Comparison of ENCODE assay signal across 8 cellular contexts in genomic region chr2:223837290-223838061, GRCh38. TPM values are rescaled to one million over a fixed set of nuclear protein-coding genes. Genes with fewer than 3 reads are reported as not detected.
DNase-seq lines count a peak whose midpoint lies in the region; ATAC-seq and TF ChIP-seq lines count a peak whose summit lies in the region.

Gene AP1S3 (minus strand): TSS chr2:223837582. CDS start chr2:223837450, 132 bp downstream.

- no peaks in the 10 kb centered on the region for H3K36me3 Mint-ChIP-seq in neural progenitor cell

- no peak within 1 kb of the TSS for H3K18ac ChIP-seq in IMR-90 (ENCODE audit: low read depth, low read length)

- H2BK120ac ChIP-seq in IMR-90 (ENCODE audit: low read depth, low read length) = no peak within 1 kb of the TSS

- H3K4me1 Mint-ChIP-seq in neural progenitor cell = peaks cover 23% of the 10 kb centered on the region

- H3K36me3 ChIP-seq in IMR-90 (ENCODE audit: control insufficient read depth, insufficient read depth, low read length) (no peaks in the 10 kb centered on the region), Peyer's patch (no peaks in the 10 kb centered on the region), neural progenitor cell (no peaks in the 10 kb centered on the region), subcutaneous abdominal adipose tissue (ENCODE audit: control insufficient read depth in 5 of 5, insufficient read depth in 5 of 5, low read length in 5 of 5) (no peaks in the 10 kb centered on the region)

- CTCF ChIA-PET in IMR-90 (lab: Yijun Ruan, JAX) = no interaction called here

- no peaks in the 10 kb centered on the region for H3K9me1 ChIP-seq in IMR-90 (ENCODE audit: insufficient read depth, low read length)

- 6% methylated on average over 29 of the region's 82 CpGs; no CpG with 5 or more reads in 1 of the 2 experiments for WGBS in IMR-90 (ENCODE audit: extremely low coverage in 2 of 2, insufficient read length in 1 of 2), 2 experiments

- TF ChIP-seq POLR2A in IMR-90 (IDR thresholded peaks at IDR 0.05; ENCODE audit: low read depth, low read length) = no peak
- peak; percentile 22 to 76 for TF ChIP-seq POLR2A in Peyer's patch (IDR thresholded peaks at IDR 0.05)

- peak within 1 kb of the TSS; percentile 28; the same call in 1 of the 2 replicates for H3K9ac ChIP-seq in IMR-90 (ENCODE audit: low read depth, low read length)
- H3K9ac ChIP-seq in neural progenitor cell = no peak within 1 kb of the TSS
- H3K9ac ChIP-seq in subcutaneous abdominal adipose tissue (ENCODE audit: low read length in 5 of 5) = peak within 1 kb of the TSS in 2 of 5 donors; percentile 64 to 71

- TF ChIP-seq RAD21 in IMR-90 (IDR thresholded peaks at IDR 0.05; ENCODE audit: low read length) = peak; percentile 3; the same call in 1 of the 2 replicates

- BruUV-seq in IMR-90 (replicated peaks; lab: Mats Ljungman, UMichigan) = no TSS peak

- peak within 1 kb of the TSS; percentile 96 for H2AFZ ChIP-seq in IMR-90 (replicated peaks; ENCODE audit: low read length, poor library complexity)
- peak within 1 kb of the TSS; percentile 98 for H2AFZ ChIP-seq in neural progenitor cell (replicated peaks)

- no peak within 1 kb of the TSS for H4K8ac ChIP-seq in IMR-90 (ENCODE audit: low read depth in 2 of 2, low read length in 2 of 2)

- no peak within 1 kb of the TSS for H2AK5ac ChIP-seq in IMR-90 (ENCODE audit: low read depth, low read length)

- no peak within 1 kb of the TSS; the same call in 1 of the 2 replicates for H3K23ac ChIP-seq in IMR-90 (ENCODE audit: low read depth, low read length)

- no peaks in the 10 kb centered on the region for H3K9me3 Mint-ChIP-seq in neural progenitor cell

- H3K4me1 ChIP-seq in IMR-90 (ENCODE audit: control insufficient read depth, insufficient read depth, low read length) = peaks cover 3% of the 10 kb centered on the region; the same call in 1 of the 2 replicates
- peaks cover 0 to 11% (median 1%) of the 10 kb centered on the region in 4 donors for H3K4me1 ChIP-seq in Peyer's patch
- peaks cover 8% of the 10 kb centered on the region for H3K4me1 ChIP-seq in neural progenitor cell
- peaks cover 2 to 22% (median 11%) of the 10 kb centered on the region in 5 donors for H3K4me1 ChIP-seq in subcutaneous abdominal adipose tissue (ENCODE audit: control insufficient read depth in 5 of 5, insufficient read depth in 5 of 5, low read length in 5 of 5)

- no peak within 1 kb of the TSS for H4K91ac ChIP-seq in IMR-90 (ENCODE audit: insufficient read depth, low read depth, low read length)

- in situ Hi-C loops in IMR-90 (cut with MboI; ENCODE audit: low sequenced_read_pairs) = no loop called here

- no peak within 1 kb of the TSS for H3K27ac Mint-ChIP-seq in neural progenitor cell

- no peak within 1 kb of the TSS for H3K14ac ChIP-seq in IMR-90 (replicated peaks; ENCODE audit: low read depth, low read length)

- H4K5ac ChIP-seq in IMR-90 (ENCODE audit: low read depth, low read length) = no peak within 1 kb of the TSS

- H3K4me3 Mint-ChIP-seq in neural progenitor cell = peak within 1 kb of the TSS; percentile 94

- no peaks in the 10 kb centered on the region for H3K79me2 ChIP-seq in neural progenitor cell (ENCODE audit: low read depth)

- TF ChIP-seq CTCF in IMR-90 (conservative IDR thresholded peaks at IDR 0.05; ENCODE audit: low read depth, low read length) = 0 out of 2 replicates have a peak, but pooled peaks have one; percentile 8
- peak in 3 of 6 experiments; percentile 13 to 37 (median 32) for TF ChIP-seq CTCF in Peyer's patch (IDR thresholded peaks at IDR 0.05)
- TF ChIP-seq CTCF in fibroblast of the aortic adventitia (IDR thresholded peaks at IDR 0.05; ENCODE audit: insufficient read depth, low read length) = no peak
- peak; percentile 19 for TF ChIP-seq CTCF in neural progenitor cell (IDR thresholded peaks at IDR 0.05)

- H3F3A ChIP-seq in neural progenitor cell (ENCODE audit: low read depth) = peaks cover 10% of the 10 kb centered on the region

- H3K4me3 ChIP-seq in IMR-90 (ENCODE audit: insufficient read depth, low read depth, low read length) (peak within 1 kb of the TSS; percentile 75), Peyer's patch (peak within 1 kb of the TSS; percentile 69 to 95 (median 80)), fibroblast of the aortic adventitia (ENCODE audit: low read depth, low read length) (peak within 1 kb of the TSS; percentile 76), neural progenitor cell (peak within 1 kb of the TSS; percentile 86), subcutaneous abdominal adipose tissue (ENCODE audit: low read depth in 1 of 5, low read length in 5 of 5) (peak within 1 kb of the TSS; percentile 51 to 85 (median 70))

- H2BK5ac ChIP-seq in IMR-90 (ENCODE audit: low read depth, low read length, poor library complexity, severe bottlenecking) = no peak within 1 kb of the TSS

- no peak within 1 kb of the TSS for H3K4ac ChIP-seq in IMR-90 (ENCODE audit: low read depth, low read length)

- H2BK20ac ChIP-seq in IMR-90 (ENCODE audit: low read depth, low read length) = no peak within 1 kb of the TSS

- dilution Hi-C loops in IMR-90 (cut with HindIII; ENCODE audit: low sequenced_read_pairs, unreplicated experiment) = no loop called here

- ATAC-seq in GM21528 (IDR thresholded peaks at IDR 0.05; ENCODE audit: low FRiP score, unreplicated experiment) = peak; percentile 66
- ATAC-seq in IMR-90 (ENCODE audit: low read depth) = peak; percentile 95

- H4K20me1 ChIP-seq in IMR-90 (ENCODE audit: insufficient read depth, low read length) (peaks cover 3% of the 10 kb centered on the region; the same call in 1 of the 2 replicates), neural progenitor cell (ENCODE audit: low read depth) (no peaks in the 10 kb centered on the region)

- H3K56ac ChIP-seq in IMR-90 (ENCODE audit: extremely low read depth, insufficient read depth, low read length) = no peak within 1 kb of the TSS

- 0 out of 4 replicates have a peak, but pooled peaks cover 0 to 4% of the 10 kb centered on the region in 2 experiments for H3K79me1 ChIP-seq in IMR-90 (ENCODE audit: low read depth in 1 of 2, low read length in 2 of 2)

- H3K4me2 ChIP-seq in IMR-90 (ENCODE audit: low read depth, low read length) (peak within 1 kb of the TSS; percentile 81), neural progenitor cell (peak within 1 kb of the TSS; percentile 90)

- H2BK15ac ChIP-seq in IMR-90 (ENCODE audit: low read depth, low read length) = no peak within 1 kb of the TSS

- intact Hi-C loops in IMR-90 (cut with micrococcal nuclease) = no loop called here

- H3K9me3 ChIP-seq in IMR-90 (ENCODE audit: control insufficient read depth, insufficient read depth, low read length) (no peaks in the 10 kb centered on the region), Peyer's patch (no peaks in the 10 kb centered on the region), neural progenitor cell (ENCODE audit: low read depth) (no peaks in the 10 kb centered on the region), subcutaneous abdominal adipose tissue (ENCODE audit: control insufficient read depth in 5 of 5, low read length in 5 of 5) (no peaks in the 10 kb centered on the region)

- no peak within 1 kb of the TSS; the same call in 1 of the 2 replicates for H3K27ac ChIP-seq in IMR-90 (ENCODE audit: insufficient read depth, low read length)
- H3K27ac ChIP-seq in Peyer's patch = peak within 1 kb of the TSS; percentile 76 to 90 (median 84)
- H3K27ac ChIP-seq in neural progenitor cell = no peak within 1 kb of the TSS
- no peak within 1 kb of the TSS for H3K27ac ChIP-seq in subcutaneous abdominal adipose tissue (ENCODE audit: low read depth, low read length)

- peak within 1 kb of the TSS; percentile 57 for H2AK9ac ChIP-seq in IMR-90 (replicated peaks; ENCODE audit: low read depth, low read length, poor library complexity)

- H3K27me3 ChIP-seq in IMR-90 (ENCODE audit: control insufficient read depth, insufficient read depth, low read length) (no peaks in the 10 kb centered on the region), Peyer's patch (no peaks in the 10 kb centered on the region), neural progenitor cell (peaks cover 20% of the 10 kb centered on the region), subcutaneous abdominal adipose tissue (ENCODE audit: control insufficient read depth in 5 of 5, insufficient read depth in 4 of 5, low read length in 5 of 5) (no peaks in the 10 kb centered on the region)

- POLR2A ChIA-PET in IMR-90 (lab: Charles Lee; ENCODE audit: unreplicated experiment) = no interaction called here

- peak; percentile 70 for DNase-seq in DMS79 treated with DMSO at 0.1 percent for 48 hours (lab: John Stamatoyannopoulos, UW)
- DNase-seq in IMR-90 = peak; percentile 38
- peak; percentile 84 to 93 (median 91) for DNase-seq in Peyer's patch
- DNase-seq in activated T-helper 1 cell treated with anti-CD3 and anti-CD28 coated beads, Interleukin-2, amount 50 U/mL, for 16 hours (ENCODE audit: low read depth in 1 of 2, low spot score in 1 of 2) = peak; percentile 31 to 57
- DNase-seq in fibroblast of the aortic adventitia (ENCODE audit: low read depth) = peak; percentile 38
- peak; percentile 87 for DNase-seq in neural progenitor cell (ENCODE audit: low spot score)

- peaks cover 11% of the 10 kb centered on the region for H3K27me3 Mint-ChIP-seq in neural progenitor cell (ENCODE audit: insufficient read depth, low read depth)

TF ChIP-seq in IMR-90, 13 proteins besides CTCF, POLR2A, EP300 and RAD21:
- TF ChIP-seq RCOR1 (IDR thresholded peaks at IDR 0.05; ENCODE audit: insufficient replicate concordance, low read length) = no peak
- TF ChIP-seq, protein P1, sequence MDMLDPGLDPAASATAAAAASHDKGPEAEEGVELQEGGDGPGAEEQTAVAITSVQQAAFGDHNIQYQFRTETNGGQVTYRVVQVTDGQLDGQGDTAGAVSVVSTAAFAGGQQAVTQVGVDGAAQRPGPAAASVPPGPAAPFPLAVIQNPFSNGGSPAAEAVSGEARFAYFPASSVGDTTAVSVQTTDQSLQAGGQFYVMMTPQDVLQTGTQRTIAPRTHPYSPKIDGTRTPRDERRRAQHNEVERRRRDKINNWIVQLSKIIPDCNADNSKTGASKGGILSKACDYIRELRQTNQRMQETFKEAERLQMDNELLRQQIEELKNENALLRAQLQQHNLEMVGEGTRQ (IDR thresholded peaks at IDR 0.05; ENCODE audit: low read depth, low read length) = no peak
- TF ChIP-seq MAZ (IDR thresholded peaks at IDR 0.05; ENCODE audit: borderline replicate concordance, low read depth, low read length) = 0 out of 2 replicates have a peak, but pooled peaks have one; percentile 24
- TF ChIP-seq BHLHE40 (IDR thresholded peaks at IDR 0.05; ENCODE audit: low read depth, low read length) = no peak
- no peak for TF ChIP-seq CHD1 (IDR thresholded peaks at IDR 0.05; ENCODE audit: low read depth, low read length)
- no peak for TF ChIP-seq FOS (IDR thresholded peaks at IDR 0.05; ENCODE audit: low read depth, low read length)

RNA-seq across cellular contexts. Expression of gene AP1S3, which starts in this region (rescaled TPM):
- total RNA-seq in IMR-90 (2012; rRNA removed) (2.5 and 5.8 TPM in 2 replicates), Peyer's patch (10 to 100 TPM in 2 of 4 donors, 1 to 10 TPM in 2; 6.3 to 17.0 (median 9.6) TPM), fibroblast of the aortic adventitia (ENCODE audit: low replicate concordance) (8.1 and 16.8 TPM in 2 replicates), neural progenitor cell (ENCODE audit: low replicate concordance) (4.9 and 5.1 TPM in 2 replicates)
- 3.1 and 4.1 TPM in 2 replicates for polyA plus RNA-seq in IMR-90 (2012; rRNA removed)
- polyA plus RNA-seq in IMR-90 (2012; cell fraction: cytosol; rRNA removed) = 0.96 and 1.0 TPM in 2 replicates
- polyA plus RNA-seq in IMR-90 (2012; cell fraction: nucleus; rRNA removed; ENCODE audit: low replicate concordance) = 0.47 and 1.4 TPM in 2 replicates

Comparison
In these comparisons a context has a peak if more than half of its experiments do, and no peak if none do; other contexts are left out.
1. DNase-seq: peak in every context shown above with its lines; median percentile 91 in Peyer's patch; 87 in neural progenitor cell; 70 in DMS79 treated with DMSO at 0.1 percent for 48 hours; 44 in activated T-helper 1 cell treated with anti-CD3 and anti-CD28 coated beads, Interleukin-2, amount 50 U/mL, for 16 hours; 38 in IMR-90; 38 in fibroblast of the aortic adventitia.
2. H3K27ac ChIP-seq: peak in Peyer's patch (4 of 4); none in IMR-90 (single experiment), neural progenitor cell (single experiment) and subcutaneous abdominal adipose tissue (single experiment).
3. Peak in every context shown above with its lines, with median percentiles within 50 percentile points of each other: H3K4me3 ChIP-seq.